13 cellular contexts compared by ENCODE assay signal in genomic region chr16:53893731-53894435, GRCh38.
DNase-seq lines count a peak whose midpoint lies in the region; ATAC-seq and TF ChIP-seq lines count a peak whose summit lies in the region.
"Had no signal": no experiment of that assay in that cellular context is flagged by ENCODE, and none has a peak within 500 bp of the region (broad histone marks: within the 10 kb centered on the region; RNA-seq: fewer than 3 reads in every experiment).

No MANE protein-coding gene starts in this region.

- H3K27ac Mint-ChIP-seq in T-helper 17 cell (peak overlapping the region; percentile 41), endothelial cell (ENCODE audit: unreplicated experiment) (no peak overlapping the region)

- H3K27ac ChIP-seq in heart right ventricle (peak overlapping the region in 6 of 10 donors; percentile 8 to 63 (median 40)), right cardiac atrium (ENCODE audit: low read length) (no peak overlapping the region)
- H3K27ac ChIP-seq: right lobe of liver had no signal

- H3K27me3 Mint-ChIP-seq in T-helper 17 cell: no peaks in the 10 kb centered on the region
- H3K27me3 Mint-ChIP-seq in endothelial cell (ENCODE audit: unreplicated experiment): no peaks in the 10 kb centered on the region
- H3K27me3 Mint-ChIP-seq: CD4-positive, alpha-beta memory T cell had no signal

- H3K4me1 ChIP-seq in heart right ventricle (peaks cover 4 to 43% (median 31%) of the 10 kb centered on the region in 9 donors), right cardiac atrium (ENCODE audit: control insufficient read depth, insufficient read depth, low read length) (peaks cover 1% of the 10 kb centered on the region)

- ATAC-seq in heart right ventricle (peak in 7 of 8 donors; percentile 55 to 88 (median 72)), T-helper 17 cell (no peak), right cardiac atrium (peak; percentile 68 to 80), GM19328 (IDR thresholded peaks at IDR 0.05; ENCODE audit: unreplicated experiment) (no peak), GM21529 (IDR thresholded peaks at IDR 0.05; ENCODE audit: unreplicated experiment) (no peak), GM21390 (IDR thresholded peaks at IDR 0.05; ENCODE audit: unreplicated experiment) (no peak)

- H3K4me1 Mint-ChIP-seq in T-helper 17 cell (peaks cover 19% of the 10 kb centered on the region), endothelial cell (ENCODE audit: unreplicated experiment) (peaks cover 16% of the 10 kb centered on the region)

- H3K9me3 Mint-ChIP-seq in endothelial cell (ENCODE audit: unreplicated experiment): no peaks in the 10 kb centered on the region
- H3K9me3 Mint-ChIP-seq: CD4-positive, alpha-beta memory T cell had no signal

- peaks cover 0 to 21% (median 0%) of the 10 kb centered on the region in 9 donors for H3K36me3 ChIP-seq in heart right ventricle

- intact Hi-C loops in heart right ventricle (cut with DNase I): loop anchor here in 5 of 10 donors (5.0 to 10.0 kb wide), 6 partner anchors 298 to 1031 kb away; partner anchors contain the start of gene IRX3 (in 2 of the 5)
- intact Hi-C loops in cardiac septum (cut with DNase I): loop anchor here (5.0 kb wide), 2 partner anchors 298 to 388 kb away; no protein-coding TSS in a partner anchor
- intact Hi-C loops in right cardiac atrium (cut with DNase I): no loop called here

- DNase-seq in heart right ventricle (no peak), cardiac septum (ENCODE audit: low spot score) (no peak), T-helper 17 cell (no peak), right cardiac atrium (peak in 1 of 3 donors; percentile 18), endothelial cell (ENCODE audit: low spot score) (no peak)
- DNase-seq: activated CD4-positive, CD25-positive, alpha-beta regulatory T cell; anterior cingulate cortex; CD4-positive, alpha-beta memory T cell; NCI-H446 treated with DMSO at 0.1 percent for 48 hours had no signal

- H3K36me3 Mint-ChIP-seq in T-helper 17 cell (ENCODE audit: low read depth) (peaks cover 7% of the 10 kb centered on the region), endothelial cell (ENCODE audit: low read depth, unreplicated experiment) (no peaks in the 10 kb centered on the region)

- no peaks in the 10 kb centered on the region for H3K9me3 ChIP-seq in heart right ventricle
- H3K9me3 ChIP-seq in T-helper 17 cell (ENCODE audit: control insufficient read depth, low read length, poor library complexity, severe bottlenecking): no peaks in the 10 kb centered on the region
- no peaks in the 10 kb centered on the region for H3K9me3 ChIP-seq in right cardiac atrium (ENCODE audit: control insufficient read depth, low read length)
- H3K9me3 ChIP-seq: right lobe of liver had no signal

- no peak overlapping the region for H3K4me3 ChIP-seq in heart right ventricle
- H3K4me3 ChIP-seq in right cardiac atrium (ENCODE audit: low read length): no peak overlapping the region
- H3K4me3 ChIP-seq: right lobe of liver had no signal

- H3K27me3 ChIP-seq in heart right ventricle: no peaks in the 10 kb centered on the region
- no peaks in the 10 kb centered on the region for H3K27me3 ChIP-seq in right cardiac atrium (ENCODE audit: control insufficient read depth, insufficient read depth)
- H3K27me3 ChIP-seq: right lobe of liver had no signal

- TF ChIP-seq CTCF in heart right ventricle (IDR thresholded peaks at IDR 0.05) (no peak), endothelial cell (IDR thresholded peaks at IDR 0.05; ENCODE audit: unreplicated experiment) (no peak)

- H3K4me3 Mint-ChIP-seq in T-helper 17 cell (no peak overlapping the region), endothelial cell (ENCODE audit: unreplicated experiment) (no peak overlapping the region)
- H3K4me3 Mint-ChIP-seq: CD4-positive, alpha-beta memory T cell had no signal

- 68% methylated on average over 5 of the region's 5 CpGs for WGBS in heart right ventricle, 2 donors
- 67% methylated on average over 5 of the region's 5 CpGs for WGBS in right cardiac atrium

Comparison
In these comparisons a context has a peak if more than half of its experiments do, and no peak if none do; other contexts are left out.
1. ATAC-seq: peak in heart right ventricle (7 of 8) and right cardiac atrium (2 of 2); none in T-helper 17 cell (single experiment), GM19328 (single experiment), GM21529 (single experiment) and GM21390 (single experiment).